Comparison of ENCODE assay signal across 25 cellular contexts in genomic region chr11:127273593-127274327, GRCh38.
"Had no signal": no experiment of that assay in that cellular context is flagged by ENCODE, and none has a peak within 500 bp of the region (broad histone marks: within the 10 kb centered on the region; RNA-seq: fewer than 3 reads in every experiment).

No MANE protein-coding gene starts in this region.

- H3K4me3 Mint-ChIP-seq: activated CD8-positive, alpha-beta memory T cell treated with anti-CD3 and anti-CD28 coated beads, Interleukin-2, amount 10 ng/mL, durations not matched to agents 7 days and 5 days; activated naive CD8-positive, alpha-beta T cell treated with anti-CD3 and anti-CD28 coated beads, Interleukin-2, amount 50 U/mL, for 24 hours; activated T-cell treated with anti-CD3 and anti-CD28 coated beads, Interleukin-2, amount 50 U/mL, for 24 hours; activated T-helper 1 cell treated with anti-CD3 and anti-CD28 coated beads, Interleukin-12 subunit alpha, Interleukin-12 subunit beta, Interleukin-2, Interleukin-4 antibody, amounts not matched to agents 30 ng/mL and 10 ng/mL and 1 ng/mL, durations not matched to agents 14 hours and 24 hours and 36 hours; central memory CD8-positive, alpha-beta T cell; T-helper 1 cell treated with Interleukin-12 subunit alpha and Interleukin-12 subunit beta and Interleukin-4 antibody, amounts not matched to agents 30 μg/mL and 1 μg/mL, for 36 hours; WTC11 had no signal

- H3K4me1 Mint-ChIP-seq: activated CD8-positive, alpha-beta memory T cell treated with anti-CD3 and anti-CD28 coated beads, Interleukin-2, amount 10 ng/mL, durations not matched to agents 7 days and 5 days; activated naive CD8-positive, alpha-beta T cell treated with anti-CD3 and anti-CD28 coated beads, Interleukin-2, amount 50 U/mL, for 24 hours; central memory CD8-positive, alpha-beta T cell had no signal

- DNase-seq: activated CD4-positive, alpha-beta T cell treated with anti-CD3 and anti-CD28 coated beads for 48 hours; activated CD4-positive, alpha-beta T cell treated with anti-CD3 and anti-CD28 coated beads, Interleukin-2, amount 50 U/mL, for 4 hours; activated CD4-positive, CD25-positive, alpha-beta regulatory T cell treated with anti-CD3 and anti-CD28 coated beads, Interleukin-2, amount 50 U/mL, for 72 hours; activated CD8-positive, alpha-beta memory T cell treated with anti-CD3 and anti-CD28 coated beads, Interleukin-2, amount 10 ng/mL, durations not matched to agents 7 days and 5 days; activated effector memory CD4-positive, alpha-beta T cell treated with anti-CD3 and anti-CD28 coated beads, Interleukin-2, amount 50 U/mL, for 16 hours; activated naive CD4-positive, alpha-beta T cell treated with Interleukin-2 at 50 U/mL for 16 hours; activated naive CD8-positive, alpha-beta T cell treated with anti-CD3 and anti-CD28 coated beads, Interleukin-2, amount 50 U/mL, for 24 hours; activated T-cell treated with anti-CD3 and anti-CD28 coated beads, Interleukin-2, amount 50 U/mL, for 24 hours; amniotic stem cell; body of pancreas; IMR-90; Kasumi-1; KBM-7; NCI-H1092; NCI-H1930; NCI-H446; NCI-H748 treated with DMSO at 0.1 percent for 48 hours; Peyer's patch; SHP77 treated with DMSO at 0.1 percent for 48 hours had no signal

- ATAC-seq: activated CD8-positive, alpha-beta memory T cell treated with anti-CD3 and anti-CD28 coated beads, Interleukin-2, amount 10 ng/mL, durations not matched to agents 7 days and 5 days; activated naive CD4-positive, alpha-beta T cell treated with anti-CD3 and anti-CD28 coated beads, Interleukin-2, amount 50 U/mL, for 72 hours; activated naive CD8-positive, alpha-beta T cell treated with anti-CD3 and anti-CD28 coated beads, Interleukin-2, amount 50 U/mL, for 24 hours; body of pancreas; WTC11 had no signal

- H3K36me3 Mint-ChIP-seq: activated CD8-positive, alpha-beta memory T cell treated with anti-CD3 and anti-CD28 coated beads, Interleukin-2, amount 10 ng/mL, durations not matched to agents 7 days and 5 days; activated naive CD4-positive, alpha-beta T cell treated with anti-CD3 and anti-CD28 coated beads, Interleukin-2, amount 50 U/mL, for 72 hours; WTC11 had no signal

- H3K27me3 Mint-ChIP-seq: activated CD8-positive, alpha-beta memory T cell treated with anti-CD3 and anti-CD28 coated beads, Interleukin-2, amount 10 ng/mL, durations not matched to agents 7 days and 5 days; activated naive CD8-positive, alpha-beta T cell treated with anti-CD3 and anti-CD28 coated beads, Interleukin-2, amount 50 U/mL, for 24 hours; central memory CD8-positive, alpha-beta T cell had no signal

- H3K9me3 Mint-ChIP-seq: activated naive CD4-positive, alpha-beta T cell treated with anti-CD3 and anti-CD28 coated beads, Interleukin-2, amount 50 U/mL, for 72 hours; activated naive CD8-positive, alpha-beta T cell treated with anti-CD3 and anti-CD28 coated beads, Interleukin-2, amount 50 U/mL, for 24 hours; activated T-cell treated with anti-CD3 and anti-CD28 coated beads, Interleukin-2, amount 50 U/mL, for 24 hours; activated T-helper 1 cell treated with anti-CD3 and anti-CD28 coated beads, Interleukin-12 subunit alpha, Interleukin-12 subunit beta, Interleukin-2, Interleukin-4 antibody, amounts not matched to agents 30 ng/mL and 10 ng/mL and 1 ng/mL, durations not matched to agents 14 hours and 24 hours and 36 hours; T-helper 1 cell treated with Interleukin-12 subunit alpha and Interleukin-12 subunit beta and Interleukin-4 antibody, amounts not matched to agents 30 μg/mL and 1 μg/mL, for 36 hours; WTC11 had no signal

- H3K27ac ChIP-seq: ascending aorta, body of pancreas, Peyer's patch had no signal

- H3K27ac Mint-ChIP-seq: activated CD8-positive, alpha-beta memory T cell treated with anti-CD3 and anti-CD28 coated beads, Interleukin-2, amount 10 ng/mL, durations not matched to agents 7 days and 5 days; activated naive CD4-positive, alpha-beta T cell treated with anti-CD3 and anti-CD28 coated beads, Interleukin-2, amount 50 U/mL, for 72 hours; activated naive CD8-positive, alpha-beta T cell treated with anti-CD3 and anti-CD28 coated beads, Interleukin-2, amount 50 U/mL, for 24 hours; activated T-cell treated with anti-CD3 and anti-CD28 coated beads, Interleukin-2, amount 50 U/mL, for 24 hours; activated T-helper 1 cell treated with anti-CD3 and anti-CD28 coated beads, Interleukin-12 subunit alpha, Interleukin-12 subunit beta, Interleukin-2, Interleukin-4 antibody, amounts not matched to agents 30 ng/mL and 10 ng/mL and 1 ng/mL, durations not matched to agents 14 hours and 24 hours and 36 hours; T-helper 1 cell treated with Interleukin-12 subunit alpha and Interleukin-12 subunit beta and Interleukin-4 antibody, amounts not matched to agents 30 μg/mL and 1 μg/mL, for 36 hours; WTC11 had no signal
